In genomic region chr1:155051777-155052398, GRCh38 we compare ENCODE assay signal across 8 cellular contexts. TPM values are rescaled to one million over a fixed set of nuclear protein-coding genes. Genes with fewer than 3 reads are reported as not detected.
DNase-seq lines count a peak whose midpoint lies in the region; ATAC-seq and FAIRE-seq lines count a peak whose summit lies in the region.

No MANE protein-coding gene starts in this region.

- H3K4ac ChIP-seq in mesenchymal stem cell (ENCODE audit: low read depth in 1 of 2, low read length in 2 of 2): peak overlapping the region in 1 of 2 experiments; percentile 3

- H3K9me3 ChIP-seq in effector memory CD4-positive, alpha-beta T cell (ENCODE audit: control insufficient read depth, low read length): no peaks in the 10 kb centered on the region
- H3K9me3 ChIP-seq in mesenchymal stem cell (ENCODE audit: control insufficient read depth, low read length): no peaks in the 10 kb centered on the region

- peak; percentile 54 for ATAC-seq in stimulated activated naive CD8-positive, alpha-beta T cell treated with anti-CD3 and anti-CD28 coated beads, Interleukin-15, amount 100 ng/mL, for 72 hours

- peak overlapping the region; percentile 87 for H3K9ac ChIP-seq in mesenchymal stem cell (ENCODE audit: low read length)

- peak overlapping the region; percentile 46 for H2AFZ ChIP-seq in mesenchymal stem cell (ENCODE audit: low read depth, low read length)

- H3K27me3 ChIP-seq in effector memory CD4-positive, alpha-beta T cell (replicated peaks; ENCODE audit: control insufficient read depth, insufficient read depth, low read length, poor library complexity, severe bottlenecking): no peaks in the 10 kb centered on the region
- no peaks in the 10 kb centered on the region for H3K27me3 ChIP-seq in mesenchymal stem cell (ENCODE audit: control insufficient read depth in 1 of 2, insufficient read depth in 1 of 2, low read length in 2 of 2)

- FAIRE-seq in GM19239 (lab: Jason Lieb, UNC): no peak

- H3K27me3 Mint-ChIP-seq in stimulated activated naive CD8-positive, alpha-beta T cell treated with anti-CD3 and anti-CD28 coated beads, Interleukin-15, amount 100 ng/mL, for 72 hours: no peaks in the 10 kb centered on the region

- no peak overlapping the region for H3K23ac ChIP-seq in mesenchymal stem cell (ENCODE audit: low read length in 2 of 2)

- peaks cover 25% of the 10 kb centered on the region for H3K4me1 ChIP-seq in effector memory CD4-positive, alpha-beta T cell (ENCODE audit: control insufficient read depth, insufficient read depth, low read length, poor library complexity, severe bottlenecking)
- H3K4me1 ChIP-seq in mesenchymal stem cell (ENCODE audit: control insufficient read depth, insufficient read depth, low read depth, low read length): peaks cover 17% of the 10 kb centered on the region

- peak overlapping the region; percentile 78 for H3K4me2 ChIP-seq in mesenchymal stem cell (ENCODE audit: low read length, poor library complexity, severe bottlenecking)

- no peak overlapping the region for H4K91ac ChIP-seq in mesenchymal stem cell (ENCODE audit: low read length)

- peaks cover 7% of the 10 kb centered on the region for H3K36me3 ChIP-seq in effector memory CD4-positive, alpha-beta T cell (ENCODE audit: control insufficient read depth, insufficient read depth, low read length)
- peaks cover 26 to 29% of the 10 kb centered on the region in 2 experiments for H3K36me3 ChIP-seq in mesenchymal stem cell (ENCODE audit: control insufficient read depth in 1 of 2, insufficient read depth in 2 of 2, low read depth in 1 of 2, low read length in 2 of 2)

- H4K8ac ChIP-seq in mesenchymal stem cell (ENCODE audit: low read length): peak overlapping the region; percentile 27

- peak; percentile 69 for DNase-seq in AG08396 (ENCODE audit: low spot score)
- DNase-seq in GM19239 (ENCODE audit: insufficient read length, low spot score): peak; percentile 44
- DNase-seq in NCI-H2196 (lab: John Stamatoyannopoulos, UW; ENCODE audit: unreplicated experiment): peak; percentile 60
- DNase-seq in activated CD4-positive, alpha-beta T cell treated with anti-CD3 and anti-CD28 coated beads, Interleukin-2, amount 50 U/mL, for 4 hours: peak; percentile 34 to 44
- no peak for DNase-seq in effector memory CD4-positive, alpha-beta T cell
- DNase-seq in mesenchymal stem cell: peak; percentile 45
- peak; percentile 38 to 41 for DNase-seq in stimulated activated naive CD8-positive, alpha-beta T cell treated with anti-CD3 and anti-CD28 coated beads, Interleukin-15, amount 100 ng/mL, for 72 hours
- no peak for DNase-seq in ecto neural progenitor cell (ENCODE audit: low spot score)

- H3K18ac ChIP-seq in mesenchymal stem cell (ENCODE audit: low read depth in 1 of 2, low read length in 2 of 2): peak overlapping the region in 1 of 2 experiments; percentile 75

- peak overlapping the region; percentile 90 for H3K4me3 ChIP-seq in effector memory CD4-positive, alpha-beta T cell (ENCODE audit: insufficient read depth, low read depth, low read length, poor library complexity, severe bottlenecking)
- peak overlapping the region; percentile 71 to 95 for H3K4me3 ChIP-seq in mesenchymal stem cell (ENCODE audit: insufficient read depth in 1 of 2, low read depth in 1 of 2, low read length in 2 of 2)

- WGBS in mesenchymal stem cell: 2% methylated on average over 27 of the region's 27 CpGs

- peak overlapping the region in 1 of 2 donors; percentile 52 for H3K27ac Mint-ChIP-seq in stimulated activated naive CD8-positive, alpha-beta T cell treated with anti-CD3 and anti-CD28 coated beads, Interleukin-15, amount 100 ng/mL, for 72 hours

- no peak overlapping the region for H2BK15ac ChIP-seq in mesenchymal stem cell (ENCODE audit: low read depth, poor library complexity, severe bottlenecking)

- peak overlapping the region in 1 of 2 experiments; percentile 7 for H2BK12ac ChIP-seq in mesenchymal stem cell (ENCODE audit: low read length in 2 of 2)

- H2BK5ac ChIP-seq in mesenchymal stem cell (ENCODE audit: low read depth, low read length, poor library complexity, severe bottlenecking): no peak overlapping the region

- H3K4me1 Mint-ChIP-seq in stimulated activated naive CD8-positive, alpha-beta T cell treated with anti-CD3 and anti-CD28 coated beads, Interleukin-15, amount 100 ng/mL, for 72 hours: peaks cover 32% of the 10 kb centered on the region

- no peak overlapping the region for H2BK120ac ChIP-seq in mesenchymal stem cell (ENCODE audit: low read depth, low read length)

- H3K27ac ChIP-seq in effector memory CD4-positive, alpha-beta T cell (ENCODE audit: insufficient read depth, low read length, poor library complexity, severe bottlenecking): peak overlapping the region; percentile 61
- H3K27ac ChIP-seq in mesenchymal stem cell (ENCODE audit: low read length, poor library complexity, severe bottlenecking): no peak overlapping the region

- no peak overlapping the region for H2AK5ac ChIP-seq in mesenchymal stem cell (ENCODE audit: low read length, severe bottlenecking)

- H3K79me1 ChIP-seq in mesenchymal stem cell (replicated peaks; ENCODE audit: low read length, poor library complexity, severe bottlenecking): peaks cover 13% of the 10 kb centered on the region

- H3K14ac ChIP-seq in mesenchymal stem cell (ENCODE audit: low read length in 2 of 2): peak overlapping the region in 1 of 2 experiments; percentile 69

- H3K4me3 Mint-ChIP-seq in stimulated activated naive CD8-positive, alpha-beta T cell treated with anti-CD3 and anti-CD28 coated beads, Interleukin-15, amount 100 ng/mL, for 72 hours: peak overlapping the region; percentile 87 to 93

- H3K9me3 Mint-ChIP-seq in stimulated activated naive CD8-positive, alpha-beta T cell treated with anti-CD3 and anti-CD28 coated beads, Interleukin-15, amount 100 ng/mL, for 72 hours: no peaks in the 10 kb centered on the region

RNA-seq across cellular contexts. Expression of gene ADAM15, which starts 0.8 kb away (rescaled TPM):
- 32.8 TPM for polyA plus RNA-seq in mesenchymal stem cell (2013, experiment 1 of 2)
- polyA plus RNA-seq in mesenchymal stem cell (2013, experiment 2 of 2): 32.9 TPM

RNA-seq across cellular contexts. Expression of gene EFNA4, which starts 11.7 kb away (rescaled TPM):
- polyA plus RNA-seq in mesenchymal stem cell (2013, experiment 1 of 2): 14.2 TPM
- 14.3 TPM for polyA plus RNA-seq in mesenchymal stem cell (2013, experiment 2 of 2)

RNA-seq across cellular contexts. Expression of gene DCST1, which starts 18.3 kb away (rescaled TPM):
- not detected for polyA plus RNA-seq in mesenchymal stem cell (2013, experiment 1 of 2)
- not detected for polyA plus RNA-seq in mesenchymal stem cell (2013, experiment 2 of 2)

RNA-seq across cellular contexts. Expression of gene DCST2, which starts 18.3 kb away (rescaled TPM):
- 0.07 TPM for polyA plus RNA-seq in mesenchymal stem cell (2013, experiment 1 of 2)
- polyA plus RNA-seq in mesenchymal stem cell (2013, experiment 2 of 2): 0.08 TPM

RNA-seq across cellular contexts. Expression of gene EFNA3, which starts 26.7 kb away (rescaled TPM):
- 0.95 TPM for polyA plus RNA-seq in mesenchymal stem cell (2013, experiment 1 of 2)
- 1.3 TPM for polyA plus RNA-seq in mesenchymal stem cell (2013, experiment 2 of 2)

Comparison
In these comparisons a context has a peak if more than half of its experiments do, and no peak if none do; other contexts are left out.
1. DNase-seq: peak in AG08396 (single experiment), GM19239 (single experiment), NCI-H2196 (single experiment), activated CD4-positive, alpha-beta T cell treated with anti-CD3 and anti-CD28 coated beads, Interleukin-2, amount 50 U/mL, for 4 hours (2 of 2), mesenchymal stem cell (single experiment) and stimulated activated naive CD8-positive, alpha-beta T cell treated with anti-CD3 and anti-CD28 coated beads, Interleukin-15, amount 100 ng/mL, for 72 hours (2 of 2); none in effector memory CD4-positive, alpha-beta T cell (0 of 3) and ecto neural progenitor cell (single experiment).